In genomic region chr20:36549628-36549941, GRCh38 we compare ENCODE assay signal across 1 cellular context.
TF ChIP-seq lines count a peak whose summit lies in the region.

No MANE protein-coding gene starts in this region.

TF ChIP-seq in K562, 482 proteins besides CTCF, POLR2A, EP300 and RAD21:
- TF ChIP-seq COPS2 (conservative IDR thresholded peaks at IDR 0.05): no peak
- TF ChIP-seq, protein P1, sequence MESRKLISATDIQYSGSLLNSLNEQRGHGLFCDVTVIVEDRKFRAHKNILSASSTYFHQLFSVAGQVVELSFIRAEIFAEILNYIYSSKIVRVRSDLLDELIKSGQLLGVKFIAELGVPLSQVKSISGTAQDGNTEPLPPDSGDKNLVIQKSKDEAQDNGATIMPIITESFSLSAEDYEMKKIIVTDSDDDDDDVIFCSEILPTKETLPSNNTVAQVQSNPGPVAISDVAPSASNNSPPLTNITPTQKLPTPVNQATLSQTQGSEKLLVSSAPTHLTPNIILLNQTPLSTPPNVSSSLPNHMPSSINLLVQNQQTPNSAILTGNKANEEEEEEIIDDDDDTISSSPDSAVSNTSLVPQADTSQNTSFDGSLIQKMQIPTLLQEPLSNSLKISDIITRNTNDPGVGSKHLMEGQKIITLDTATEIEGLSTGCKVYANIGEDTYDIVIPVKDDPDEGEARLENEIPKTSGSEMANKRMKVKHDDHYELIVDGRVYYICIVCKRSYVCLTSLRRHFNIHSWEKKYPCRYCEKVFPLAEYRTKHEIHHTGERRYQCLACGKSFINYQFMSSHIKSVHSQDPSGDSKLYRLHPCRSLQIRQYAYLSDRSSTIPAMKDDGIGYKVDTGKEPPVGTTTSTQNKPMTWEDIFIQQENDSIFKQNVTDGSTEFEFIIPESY (CRISPR knock-in tag; IDR thresholded peaks at IDR 0.05): 0 out of 2 replicates have a peak, but pooled peaks have one; percentile 50
